Comparison of ENCODE assay signal across 1 cellular context in the genomic region with DNA sequence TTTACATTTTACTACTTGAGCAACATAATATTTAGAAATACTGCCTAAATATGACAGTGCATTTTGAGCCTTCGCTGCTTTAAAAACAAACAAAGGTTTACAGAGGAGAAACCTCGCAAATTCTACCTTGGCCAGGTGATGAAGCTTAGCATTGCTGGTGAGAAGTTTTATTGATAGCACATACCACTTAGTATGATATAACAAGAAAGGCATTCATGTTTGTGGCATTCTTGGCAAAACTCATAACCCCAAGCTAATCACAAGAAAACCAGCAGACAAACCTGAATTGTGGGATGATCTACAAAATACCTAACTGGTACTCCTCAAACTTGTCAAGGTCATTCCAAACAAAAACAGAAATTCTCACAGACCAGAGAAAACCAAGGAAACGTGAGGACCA.
TF ChIP-seq lines count a peak whose summit lies in the region.

No MANE protein-coding gene starts in this region.

TF ChIP-seq in IMR-90, 13 proteins besides CTCF, POLR2A, EP300 and RAD21 (continued from another document):
- TF ChIP-seq, protein P1, sequence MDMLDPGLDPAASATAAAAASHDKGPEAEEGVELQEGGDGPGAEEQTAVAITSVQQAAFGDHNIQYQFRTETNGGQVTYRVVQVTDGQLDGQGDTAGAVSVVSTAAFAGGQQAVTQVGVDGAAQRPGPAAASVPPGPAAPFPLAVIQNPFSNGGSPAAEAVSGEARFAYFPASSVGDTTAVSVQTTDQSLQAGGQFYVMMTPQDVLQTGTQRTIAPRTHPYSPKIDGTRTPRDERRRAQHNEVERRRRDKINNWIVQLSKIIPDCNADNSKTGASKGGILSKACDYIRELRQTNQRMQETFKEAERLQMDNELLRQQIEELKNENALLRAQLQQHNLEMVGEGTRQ (IDR thresholded peaks at IDR 0.05; ENCODE audit: low read depth, low read length), result no peak
- TF ChIP-seq CHD1 (IDR thresholded peaks at IDR 0.05; ENCODE audit: low read depth, low read length) (no peak), SMC3 (IDR thresholded peaks at IDR 0.05; ENCODE audit: low read depth, low read length) (no peak)
TF ChIP-seq in IMR-90: peak in this region for 0.
